In genomic region chr11:7263842-7264241, GRCh38 we compare ENCODE assay signal across 8 cellular contexts. TPM values are rescaled to one million over a fixed set of nuclear protein-coding genes. Genes with fewer than 3 reads are reported as not detected.
"Had no signal": no experiment of that assay in that cellular context is flagged by ENCODE, and none has a peak within 500 bp of the region (broad histone marks: within the 10 kb centered on the region; RNA-seq: fewer than 3 reads in every experiment).

No MANE protein-coding gene starts in this region.

- H3K27ac ChIP-seq: HL-60, KMS-11 had no signal

- H3K4me3 ChIP-seq: K562 had no signal

- ATAC-seq: HepG2, K562 had no signal

- DNase-seq: IMR-90, KBM-7, KG1 had no signal

RNA-seq across cellular contexts. Expression of gene SYT9, which starts 12.1 kb away (rescaled TPM):
- total RNA-seq: HepG2, HT-29, IMR-90, K562 had no signal
